In genomic region chr3:146975032-146975431, GRCh38 we compare ENCODE assay signal across 27 cellular contexts.
"Had no signal": no experiment of that assay in that cellular context is flagged by ENCODE, and none has a peak within 500 bp of the region (broad histone marks: within the 10 kb centered on the region; RNA-seq: fewer than 3 reads in every experiment).

No MANE protein-coding gene starts in this region.

- DNase-seq: activated CD4-positive, alpha-beta memory T cell treated with anti-CD3 and anti-CD28 coated beads, Interleukin-2, amount 10 ng/mL, durations not matched to agents 7 days and 5 days; activated CD4-positive, alpha-beta T cell treated with anti-CD3 and anti-CD28 coated beads for 1 hour; activated CD4-positive, alpha-beta T cell treated with anti-CD3 and anti-CD28 coated beads for 4 hours; activated CD4-positive, alpha-beta T cell treated with anti-CD3 and anti-CD28 coated beads, Interleukin-2, amount 10 ng/mL, durations not matched to agents 7 days and 5 days; activated CD4-positive, alpha-beta T cell treated with anti-CD3 and anti-CD28 coated beads, Interleukin-2, amount 50 U/mL, for 4 hours; activated CD8-positive, alpha-beta memory T cell treated with anti-CD3 and anti-CD28 coated beads, Interleukin-2, amount 50 U/mL, for 48 hours; activated gamma-delta T cell; activated naive CD4-positive, alpha-beta T cell; activated naive CD4-positive, alpha-beta T cell treated with anti-CD3 and anti-CD28 coated beads, Interleukin-2, amount 10 ng/mL, durations not matched to agents 7 days and 5 days; activated naive CD8-positive, alpha-beta T cell treated with anti-CD3 and anti-CD28 coated beads, Interleukin-2, amount 10 ng/mL, durations not matched to agents 7 days and 5 days; activated T-cell treated with anti-CD3 and anti-CD28 coated beads for 4 hours; activated T-cell treated with anti-CD3 and anti-CD28 coated beads, Interleukin-2, amount 50 U/mL, for 24 hours; activated T-cell treated with anti-CD3 and anti-CD28 coated beads, Interleukin-2, amount 50 U/mL, for 72 hours; anterior cingulate cortex; brain microvascular endothelial cell; effector memory CD4-positive, alpha-beta T cell; endodermal cell; foreskin fibroblast; gastrocnemius medialis; T-helper 2 cell had no signal

- H3K27ac ChIP-seq: brain microvascular endothelial cell, coronary artery, gastrocnemius medialis, VCaP had no signal

- H3K4me1 ChIP-seq: gastrocnemius medialis had no signal

- ATAC-seq: activated naive CD4-positive, alpha-beta T cell treated with anti-CD3 and anti-CD28 coated beads, Interleukin-2, amount 50 U/mL, for 72 hours; activated T-cell treated with anti-CD3 and anti-CD28 coated beads, Interleukin-2, amount 50 U/mL, for 72 hours; esophagus mucosa; gastrocnemius medialis; WTC11 had no signal

- H3K4me3 ChIP-seq: coronary artery, dorsolateral prefrontal cortex, gastrocnemius medialis had no signal

- H3K9me3 ChIP-seq: gastrocnemius medialis had no signal

- H3K36me3 ChIP-seq: brain microvascular endothelial cell, gastrocnemius medialis had no signal

- H3K27me3 ChIP-seq: brain microvascular endothelial cell, dorsolateral prefrontal cortex, gastrocnemius medialis had no signal

- FAIRE-seq: bronchial epithelial cell had no signal
